Comparison of ENCODE assay signal across 17 cellular contexts in the genomic region with DNA sequence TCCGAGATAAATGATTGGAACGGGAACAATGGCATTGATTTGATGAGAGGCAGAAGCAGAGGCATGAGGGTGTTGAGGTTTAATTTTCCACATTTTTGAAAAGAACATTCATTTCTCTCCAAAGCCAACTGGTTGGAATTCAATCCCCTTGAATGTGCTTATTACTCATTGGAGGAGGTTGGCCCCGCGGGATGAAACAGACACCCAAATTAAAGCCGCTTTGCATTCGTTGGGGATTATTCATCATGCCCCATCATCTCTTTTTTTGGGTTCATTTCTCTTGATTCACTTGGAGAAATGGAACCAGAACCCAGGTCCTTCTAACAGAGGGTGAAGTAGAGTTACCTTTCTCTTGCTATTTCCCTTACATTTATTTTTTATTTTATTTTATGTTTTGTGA. TPM values are rescaled to one million over a fixed set of nuclear protein-coding genes. Genes with fewer than 3 reads are reported as not detected.
"Had no signal": no experiment of that assay in that cellular context is flagged by ENCODE, and none has a peak within 500 bp of the region (broad histone marks: within the 10 kb centered on the region; RNA-seq: fewer than 3 reads in every experiment).

No MANE protein-coding gene starts in this region.

- ATAC-seq: activated CD8-positive, alpha-beta T cell treated with anti-CD3 and anti-CD28 coated beads for 36 hours; activated naive CD8-positive, alpha-beta T cell treated with anti-CD3 and anti-CD28 coated beads, Interleukin-2, amount 50 U/mL, for 24 hours; effector memory CD8-positive, alpha-beta T cell had no signal

- H3K27ac ChIP-seq: tibial artery, vagina, VCaP had no signal

- H3K27me3 ChIP-seq: ascending aorta, tibial artery, vagina had no signal

- H3K4me1 ChIP-seq: ascending aorta, tibial artery had no signal

- H3K27me3 Mint-ChIP-seq: central memory CD8-positive, alpha-beta T cell; effector memory CD8-positive, alpha-beta T cell had no signal

- H3K4me3 ChIP-seq: ascending aorta, tibial artery, vagina had no signal

- H3K4me1 Mint-ChIP-seq: central memory CD8-positive, alpha-beta T cell had no signal

- DNase-seq: activated CD4-positive, alpha-beta T cell treated with anti-CD3 and anti-CD28 coated beads for 4 hours; activated CD8-positive, alpha-beta memory T cell treated with anti-CD3 and anti-CD28 coated beads, Interleukin-2, amount 50 U/mL, for 4 hours; activated CD8-positive, alpha-beta T cell treated with anti-CD3 and anti-CD28 coated beads for 36 hours; activated naive CD4-positive, alpha-beta T cell; activated naive CD8-positive, alpha-beta T cell treated with anti-CD3 and anti-CD28 coated beads, Interleukin-2, amount 50 U/mL, for 24 hours; effector memory CD8-positive, alpha-beta T cell; foreskin melanocyte; stimulated activated CD4-positive, alpha-beta T cell treated with anti-CD3 and anti-CD28 coated beads, Interleukin-15, amount 100 ng/mL, for 24 hours; tibial artery had no signal

- H3K27ac Mint-ChIP-seq: activated CD8-positive, alpha-beta T cell treated with anti-CD3 and anti-CD28 coated beads for 36 hours; activated naive CD8-positive, alpha-beta T cell treated with anti-CD3 and anti-CD28 coated beads, Interleukin-2, amount 50 U/mL, for 24 hours; activated T-helper 1 cell treated with anti-CD3 and anti-CD28 coated beads, Interleukin-12 subunit alpha, Interleukin-12 subunit beta, Interleukin-2, Interleukin-4 antibody, amounts not matched to agents 30 ng/mL and 10 ng/mL and 1 ng/mL, durations not matched to agents 14 hours and 24 hours and 36 hours; effector memory CD8-positive, alpha-beta T cell; nephron had no signal

- H3K4me3 Mint-ChIP-seq: activated CD8-positive, alpha-beta T cell treated with anti-CD3 and anti-CD28 coated beads for 36 hours; activated naive CD8-positive, alpha-beta T cell treated with anti-CD3 and anti-CD28 coated beads, Interleukin-2, amount 50 U/mL, for 24 hours; activated T-helper 1 cell treated with anti-CD3 and anti-CD28 coated beads, Interleukin-12 subunit alpha, Interleukin-12 subunit beta, Interleukin-2, Interleukin-4 antibody, amounts not matched to agents 30 ng/mL and 10 ng/mL and 1 ng/mL, durations not matched to agents 14 hours and 24 hours and 36 hours; central memory CD8-positive, alpha-beta T cell; effector memory CD8-positive, alpha-beta T cell; nephron had no signal

RNA-seq across cellular contexts. Expression of gene PARVG, which starts 47.6 kb away (rescaled TPM):
- total RNA-seq: epithelial cell of proximal tubule, osteocyte had no signal
